In genomic region chr20:50815162-50815989, GRCh38 we compare ENCODE assay signal across 9 cellular contexts.
DNase-seq lines count a peak whose midpoint lies in the region; ATAC-seq lines count a peak whose summit lies in the region.
"Had no signal": no experiment of that assay in that cellular context is flagged by ENCODE, and none has a peak within 500 bp of the region (broad histone marks: within the 10 kb centered on the region; RNA-seq: fewer than 3 reads in every experiment).

No MANE protein-coding gene starts in this region.

- peak overlapping the region; percentile 64 for H3K27ac ChIP-seq in angular gyrus (ENCODE audit: low read depth, low read length)

- peak; percentile 29 for DNase-seq in stimulated activated CD4-positive, alpha-beta T cell treated with anti-CD3 and anti-CD28 coated beads, Interleukin-15, amount 100 ng/mL, for 24 hours
- DNase-seq in stimulated activated CD4-positive, alpha-beta T cell treated with anti-CD3 and anti-CD28 coated beads, Interleukin-12 subunit alpha, Interleukin-12 subunit beta, amount 100 ng/mL, for 4 hours: no peak
- DNase-seq in HK-2 (ENCODE audit: unreplicated experiment) (peak; percentile 49), D341Med (ENCODE audit: low spot score) (no peak), HUDEP-2 (lab: John Stamatoyannopoulos, UW; ENCODE audit: unreplicated experiment in 76 of 76) (no peak), HuH-7 (ENCODE audit: low spot score) (no peak)
- DNase-seq in stimulated activated effector memory CD8-positive, alpha-beta T cell treated with anti-CD3 and anti-CD28 coated beads, Interleukin-12 subunit alpha, Interleukin-12 subunit beta, amount 100 ng/mL, for 72 hours (ENCODE audit: low spot score in 2 of 2): no peak

- peak overlapping the region; percentile 66 for H3K27ac Mint-ChIP-seq in stimulated activated effector memory CD8-positive, alpha-beta T cell treated with anti-CD3 and anti-CD28 coated beads, Interleukin-12 subunit alpha, Interleukin-12 subunit beta, amount 100 ng/mL, for 72 hours
- H3K27ac Mint-ChIP-seq: dendritic cell treated with granulocyte-macrophage colony-stimulating factor and Interleukin-4, amounts not matched to agents 40 ng/mL and 50 ng/mL, for 4 days had no signal

- H3K4me1 Mint-ChIP-seq in stimulated activated effector memory CD8-positive, alpha-beta T cell treated with anti-CD3 and anti-CD28 coated beads, Interleukin-12 subunit alpha, Interleukin-12 subunit beta, amount 100 ng/mL, for 72 hours: peaks cover 34% of the 10 kb centered on the region

- no peaks in the 10 kb centered on the region for H3K9me3 Mint-ChIP-seq in stimulated activated effector memory CD8-positive, alpha-beta T cell treated with anti-CD3 and anti-CD28 coated beads, Interleukin-12 subunit alpha, Interleukin-12 subunit beta, amount 100 ng/mL, for 72 hours
- H3K9me3 Mint-ChIP-seq: dendritic cell treated with granulocyte-macrophage colony-stimulating factor and Interleukin-4, amounts not matched to agents 40 ng/mL and 50 ng/mL, for 4 days had no signal

- no peak for ATAC-seq in stimulated activated effector memory CD8-positive, alpha-beta T cell treated with anti-CD3 and anti-CD28 coated beads, Interleukin-12 subunit alpha, Interleukin-12 subunit beta, amount 100 ng/mL, for 72 hours

- H3K36me3 Mint-ChIP-seq in stimulated activated effector memory CD8-positive, alpha-beta T cell treated with anti-CD3 and anti-CD28 coated beads, Interleukin-12 subunit alpha, Interleukin-12 subunit beta, amount 100 ng/mL, for 72 hours: peaks cover 15% of the 10 kb centered on the region

- H3K4me3 Mint-ChIP-seq in stimulated activated effector memory CD8-positive, alpha-beta T cell treated with anti-CD3 and anti-CD28 coated beads, Interleukin-12 subunit alpha, Interleukin-12 subunit beta, amount 100 ng/mL, for 72 hours: peak overlapping the region; percentile 62
- H3K4me3 Mint-ChIP-seq: dendritic cell treated with granulocyte-macrophage colony-stimulating factor and Interleukin-4, amounts not matched to agents 40 ng/mL and 50 ng/mL, for 4 days had no signal

Comparison
In these comparisons a context has a peak if more than half of its experiments do, and no peak if none do; other contexts are left out.
1. DNase-seq: peak in stimulated activated CD4-positive, alpha-beta T cell treated with anti-CD3 and anti-CD28 coated beads, Interleukin-15, amount 100 ng/mL, for 24 hours (single experiment) and HK-2 (single experiment); none in stimulated activated CD4-positive, alpha-beta T cell treated with anti-CD3 and anti-CD28 coated beads, Interleukin-12 subunit alpha, Interleukin-12 subunit beta, amount 100 ng/mL, for 4 hours (single experiment), stimulated activated effector memory CD8-positive, alpha-beta T cell treated with anti-CD3 and anti-CD28 coated beads, Interleukin-12 subunit alpha, Interleukin-12 subunit beta, amount 100 ng/mL, for 72 hours (0 of 2), D341Med (single experiment), HUDEP-2 (0 of 76) and HuH-7 (single experiment).